In genomic region chr13:102680842-102681725, GRCh38 we compare ENCODE assay signal across 10 cellular contexts. TPM values are rescaled to one million over a fixed set of nuclear protein-coding genes. Genes with fewer than 3 reads are reported as not detected.
DNase-seq lines count a peak whose midpoint lies in the region; ATAC-seq and TF ChIP-seq lines count a peak whose summit lies in the region.
"Had no signal": no experiment of that assay in that cellular context is flagged by ENCODE, and none has a peak within 500 bp of the region (broad histone marks: within the 10 kb centered on the region; RNA-seq: fewer than 3 reads in every experiment).

No MANE protein-coding gene starts in this region.

- no peak overlapping the region for H3K27ac ChIP-seq in Karpas-422 (ENCODE audit: low read length)
- no peak overlapping the region for H3K27ac ChIP-seq in body of pancreas

- H3K9me2 ChIP-seq in Karpas-422 (replicated peaks; ENCODE audit: insufficient read depth, low read length): no peaks in the 10 kb centered on the region

- H3K4me3 ChIP-seq in Karpas-422 (ENCODE audit: low read length): no peak overlapping the region
- peak overlapping the region; percentile 39 for H3K4me3 ChIP-seq in adipocyte (ENCODE audit: low read length)
- H3K4me3 ChIP-seq in body of pancreas: no peak overlapping the region
- H3K4me3 ChIP-seq: lung had no signal

- no peak overlapping the region for H3K9ac ChIP-seq in Karpas-422 (ENCODE audit: low read length)
- no peak overlapping the region for H3K9ac ChIP-seq in adipocyte (ENCODE audit: low read length)

- H3K9me3 ChIP-seq in Karpas-422 (ENCODE audit: low read length) (no peaks in the 10 kb centered on the region), adipocyte (ENCODE audit: control insufficient read depth, low read length) (peaks cover 20% of the 10 kb centered on the region), body of pancreas (no peaks in the 10 kb centered on the region)

- H3K4me2 ChIP-seq in Karpas-422 (ENCODE audit: low read depth, low read length, poor library complexity, severe bottlenecking): no peak overlapping the region

- peak; percentile 50 to 55 for ATAC-seq in activated T-cell treated with anti-CD3 and anti-CD28 coated beads, Interleukin-2, amount 50 U/mL, for 4 hours
- ATAC-seq in stimulated activated effector memory CD8-positive, alpha-beta T cell treated with anti-CD3 and anti-CD28 coated beads, Interleukin-12 subunit alpha, Interleukin-12 subunit beta, amount 100 ng/mL, for 72 hours: peak; percentile 64
- ATAC-seq in body of pancreas: no peak

- H3K4me1 ChIP-seq in Karpas-422 (ENCODE audit: low read length): peaks cover 16% of the 10 kb centered on the region
- H3K4me1 ChIP-seq in adipocyte (ENCODE audit: control insufficient read depth, insufficient read depth, low read length): peaks cover 14% of the 10 kb centered on the region
- H3K4me1 ChIP-seq in body of pancreas: no peaks in the 10 kb centered on the region

- no peaks in the 10 kb centered on the region for H4K20me1 ChIP-seq in Karpas-422 (ENCODE audit: insufficient read depth, low read depth, low read length)

- no peak overlapping the region for H2AFZ ChIP-seq in Karpas-422 (ENCODE audit: low read length)

- H3K9me3 Mint-ChIP-seq in activated T-cell treated with anti-CD3 and anti-CD28 coated beads, Interleukin-2, amount 50 U/mL, for 4 hours: no peaks in the 10 kb centered on the region
- H3K9me3 Mint-ChIP-seq in stimulated activated effector memory CD8-positive, alpha-beta T cell treated with anti-CD3 and anti-CD28 coated beads, Interleukin-12 subunit alpha, Interleukin-12 subunit beta, amount 100 ng/mL, for 72 hours: peaks cover 3% of the 10 kb centered on the region

- H3K36me3 ChIP-seq in Karpas-422 (ENCODE audit: insufficient read depth, low read length) (peaks cover 34% of the 10 kb centered on the region), adipocyte (ENCODE audit: control insufficient read depth, insufficient read depth, low read length, severe bottlenecking) (peaks cover 37% of the 10 kb centered on the region), body of pancreas (replicated peaks in 1 of 2; ENCODE audit: insufficient read depth in 1 of 2, low read depth in 2 of 2) (peaks cover 0 to 7% of the 10 kb centered on the region in 2 donors)

- peaks cover 25% of the 10 kb centered on the region for H3K4me1 Mint-ChIP-seq in activated T-cell treated with anti-CD3 and anti-CD28 coated beads, Interleukin-2, amount 50 U/mL, for 4 hours (ENCODE audit: low read depth)
- H3K4me1 Mint-ChIP-seq in stimulated activated effector memory CD8-positive, alpha-beta T cell treated with anti-CD3 and anti-CD28 coated beads, Interleukin-12 subunit alpha, Interleukin-12 subunit beta, amount 100 ng/mL, for 72 hours: peaks cover 33% of the 10 kb centered on the region

- peaks cover 18% of the 10 kb centered on the region for H3K36me3 Mint-ChIP-seq in activated T-cell treated with anti-CD3 and anti-CD28 coated beads, Interleukin-2, amount 50 U/mL, for 4 hours (ENCODE audit: insufficient read depth)
- peaks cover 49% of the 10 kb centered on the region for H3K36me3 Mint-ChIP-seq in stimulated activated effector memory CD8-positive, alpha-beta T cell treated with anti-CD3 and anti-CD28 coated beads, Interleukin-12 subunit alpha, Interleukin-12 subunit beta, amount 100 ng/mL, for 72 hours

- no peak overlapping the region for H3K4me3 Mint-ChIP-seq in activated T-cell treated with anti-CD3 and anti-CD28 coated beads, Interleukin-2, amount 50 U/mL, for 4 hours
- no peak overlapping the region for H3K4me3 Mint-ChIP-seq in stimulated activated effector memory CD8-positive, alpha-beta T cell treated with anti-CD3 and anti-CD28 coated beads, Interleukin-12 subunit alpha, Interleukin-12 subunit beta, amount 100 ng/mL, for 72 hours

- H3K27me3 Mint-ChIP-seq in activated T-cell treated with anti-CD3 and anti-CD28 coated beads, Interleukin-2, amount 50 U/mL, for 4 hours (ENCODE audit: low read depth): no peaks in the 10 kb centered on the region

- H3K79me2 ChIP-seq in Karpas-422 (ENCODE audit: low read length): no peaks in the 10 kb centered on the region

- no peak for TF ChIP-seq POLR2A in body of pancreas (IDR thresholded peaks at IDR 0.05)

- peak overlapping the region; percentile 58 for H3K27ac Mint-ChIP-seq in stimulated activated effector memory CD8-positive, alpha-beta T cell treated with anti-CD3 and anti-CD28 coated beads, Interleukin-12 subunit alpha, Interleukin-12 subunit beta, amount 100 ng/mL, for 72 hours

- H3K27me3 ChIP-seq in Karpas-422 (ENCODE audit: low read length) (no peaks in the 10 kb centered on the region), adipocyte (replicated peaks; ENCODE audit: control insufficient read depth, insufficient read depth, low read length) (no peaks in the 10 kb centered on the region), body of pancreas (no peaks in the 10 kb centered on the region)

- no peak for DNase-seq in activated T-cell treated with anti-CD3 and anti-CD28 coated beads, Interleukin-2, amount 50 U/mL, for 4 hours
- DNase-seq in activated T-cell treated with anti-CD3 and anti-CD28 coated beads for 4 hours: no peak
- DNase-seq in Karpas-422: peak; percentile 54
- DNase-seq in adipocyte (ENCODE audit: low read depth): peak; percentile 41
- no peak for DNase-seq in stimulated activated effector memory CD8-positive, alpha-beta T cell treated with anti-CD3 and anti-CD28 coated beads, Interleukin-12 subunit alpha, Interleukin-12 subunit beta, amount 100 ng/mL, for 72 hours (ENCODE audit: low spot score in 2 of 2)
- DNase-seq in nucleus accumbens (lab: John Stamatoyannopoulos, UW): no peak
- no peak for DNase-seq in body of pancreas
- no peak for DNase-seq in DMS53 treated with DMSO at 0.1 percent for 48 hours (lab: John Stamatoyannopoulos, UW; ENCODE audit: unreplicated experiment)

- WGBS in body of pancreas, 2 donors: 67 to 69% methylated on average over 5 of the region's 5 CpGs

- no peak for TF ChIP-seq CTCF in body of pancreas (IDR thresholded peaks at IDR 0.05)

- intact Hi-C loops in body of pancreas (cut with DNase I): no loop called here

RNA-seq across cellular contexts. Expression of gene METTL21C, which starts 13.8 kb away (rescaled TPM):
- total RNA-seq in activated T-cell treated with anti-CD3 and anti-CD28 coated beads, Interleukin-2, amount 50 U/mL, for 4 hours: not detected
- not detected in 2 replicates for total RNA-seq in Karpas-422 (2014; rRNA removed; shearing (Covaris generic); ENCODE audit: low replicate concordance)
- total RNA-seq in body of pancreas: not detected
- total RNA-seq: dermis microvascular lymphatic vessel endothelial cell, lung had no signal

Comparison
In these comparisons a context has a peak if more than half of its experiments do, and no peak if none do; other contexts are left out.
1. DNase-seq: peak in Karpas-422 (single experiment) and adipocyte (single experiment); none in activated T-cell treated with anti-CD3 and anti-CD28 coated beads, Interleukin-2, amount 50 U/mL, for 4 hours (single experiment), activated T-cell treated with anti-CD3 and anti-CD28 coated beads for 4 hours (single experiment), stimulated activated effector memory CD8-positive, alpha-beta T cell treated with anti-CD3 and anti-CD28 coated beads, Interleukin-12 subunit alpha, Interleukin-12 subunit beta, amount 100 ng/mL, for 72 hours (0 of 2), nucleus accumbens (0 of 56), body of pancreas (0 of 4) and DMS53 treated with DMSO at 0.1 percent for 48 hours (single experiment).